ENCODE assay signal across 22 cellular contexts in genomic region chr10:16991011-16991410, GRCh38.
DNase-seq lines count a peak whose midpoint lies in the region; ATAC-seq, FAIRE-seq and TF ChIP-seq lines count a peak whose summit lies in the region.
"Had no signal": no experiment of that assay in that cellular context is flagged by ENCODE, and none has a peak within 500 bp of the region (broad histone marks: within the 10 kb centered on the region; RNA-seq: fewer than 3 reads in every experiment).

No MANE protein-coding gene starts in this region.

- peak overlapping the region; percentile 80; the same call in 1 of the 2 replicates for H2BK20ac ChIP-seq in IMR-90 (ENCODE audit: low read depth, low read length)

- no peak overlapping the region for H3K56ac ChIP-seq in IMR-90 (ENCODE audit: extremely low read depth, insufficient read depth, low read length)

- H3K4me1 ChIP-seq in IMR-90 (ENCODE audit: control insufficient read depth, insufficient read depth, low read length) (peaks cover 23% of the 10 kb centered on the region), K562 (replicated peaks in 1 of 2; ENCODE audit: control insufficient read depth in 2 of 2, insufficient read depth in 2 of 2, low read length in 2 of 2) (peaks cover 0 to 10% of the 10 kb centered on the region in 2 experiments; a peak in 3 of 5 replicates), tibial nerve (peaks cover 3 to 80% (median 33%) of the 10 kb centered on the region in 4 donors)
- H3K4me1 ChIP-seq: BE2C had no signal

- no peak overlapping the region for H4K5ac ChIP-seq in IMR-90 (ENCODE audit: low read depth, low read length)

- H4K91ac ChIP-seq in IMR-90 (ENCODE audit: insufficient read depth, low read depth, low read length): no peak overlapping the region

- H3K4me2 ChIP-seq in IMR-90 (ENCODE audit: low read depth, low read length) (no peak overlapping the region), K562 (ENCODE audit: insufficient read depth, low read length) (no peak overlapping the region)
- H3K4me2 ChIP-seq: BLaER1 treated with 17β-estradiol and CSF1 and Interleukin-3, amounts not matched to agents 10 nM and 100 nM; GM23338 had no signal

- no peak overlapping the region for H2BK5ac ChIP-seq in IMR-90 (ENCODE audit: low read depth, low read length, poor library complexity, severe bottlenecking)

- no peak for TF ChIP-seq RAD21 in IMR-90 (IDR thresholded peaks at IDR 0.05; ENCODE audit: low read length)
- no peak for TF ChIP-seq RAD21 in K562 (CRISPR knock-in tag; conservative IDR thresholded peaks at IDR 0.05 in 1 of 2, IDR thresholded peaks at IDR 0.05 in 1 of 2)

- H3K9me3 Mint-ChIP-seq in stimulated activated memory B cell treated with anti-CD40 and anti-IgM and Interleukin-4, amounts not matched to agents 10 μg/mL and 1 μg/mL and 100 μg/mL, for 72 hours: no peaks in the 10 kb centered on the region

- H2BK15ac ChIP-seq in IMR-90 (ENCODE audit: low read depth, low read length): peak overlapping the region; percentile 66; the same call in 1 of the 3 replicates

- H3K27me3 ChIP-seq in IMR-90 (ENCODE audit: control insufficient read depth, insufficient read depth, low read length) (no peaks in the 10 kb centered on the region), K562 (ENCODE audit: control insufficient read depth in 2 of 2, insufficient read depth in 2 of 2, low read length in 2 of 2) (no peaks in the 10 kb centered on the region), tibial nerve (no peaks in the 10 kb centered on the region)
- H3K27me3 ChIP-seq: BE2C; BLaER1 treated with 17β-estradiol and CSF1 and Interleukin-3, amounts not matched to agents 10 nM and 100 nM had no signal

- no peak overlapping the region for H2AK9ac ChIP-seq in IMR-90 (replicated peaks; ENCODE audit: low read depth, low read length, poor library complexity)

- intact Hi-C loops in IMR-90 (cut with micrococcal nuclease) (no loop called here), K562 (cut with micrococcal nuclease) (no loop called here)

- H3K9me1 ChIP-seq in IMR-90 (ENCODE audit: insufficient read depth, low read length) (peaks cover 9% of the 10 kb centered on the region), K562 (ENCODE audit: control insufficient read depth, insufficient read depth, low read length) (no peaks in the 10 kb centered on the region)

- peak overlapping the region; percentile 52; the same call in 1 of the 2 replicates for H2BK120ac ChIP-seq in IMR-90 (ENCODE audit: low read depth, low read length)

- no TSS peak for BruUV-seq in IMR-90 (replicated peaks; lab: Mats Ljungman, UMichigan)
- no TSS peak for BruUV-seq in K562 (replicated peaks; lab: Mats Ljungman, UMichigan)

- H3K23ac ChIP-seq in IMR-90 (ENCODE audit: low read depth, low read length): no peak overlapping the region

- ATAC-seq in IMR-90 (ENCODE audit: low read depth): no peak
- no peak for ATAC-seq in K562
- ATAC-seq in GM21515 (IDR thresholded peaks at IDR 0.05; ENCODE audit: unreplicated experiment): no peak
- no peak for ATAC-seq in stimulated activated memory B cell treated with anti-CD40 and anti-IgM and Interleukin-4, amounts not matched to agents 10 μg/mL and 1 μg/mL and 100 μg/mL, for 72 hours
- ATAC-seq: GM12878, GM23338, HCT116 had no signal

- WGBS in IMR-90 (ENCODE audit: extremely low coverage in 2 of 2, insufficient read length in 1 of 2), 2 experiments: no CpG with 5 or more reads among the region's 2 CpGs
- 88% methylated on average over 2 of the region's 2 CpGs for WGBS in K562 (ENCODE audit: insufficient coverage, low coverage, missing lambda C conversion rate)
- WGBS in tibial nerve, 2 donors: 60 to 70% methylated on average over 2 of the region's 2 CpGs

- FAIRE-seq in K562 (lab: Jason Lieb, UNC): no peak
- FAIRE-seq: D721Med, GM12878, GM19239 had no signal

- TF ChIP-seq CTCF in IMR-90 (conservative IDR thresholded peaks at IDR 0.05; ENCODE audit: low read depth, low read length) (no peak), K562 (IDR thresholded peaks at IDR 0.05 in 2 of 3, conservative IDR thresholded peaks at IDR 0.05 in 1 of 3; ENCODE audit: insufficient read depth in 2 of 3, low read depth in 1 of 3, low read length in 3 of 3) (no peak), tibial nerve (IDR thresholded peaks at IDR 0.05) (no peak), coronary artery (IDR thresholded peaks at IDR 0.05) (no peak)

- TF ChIP-seq POLR2A in IMR-90 (IDR thresholded peaks at IDR 0.05; ENCODE audit: low read depth, low read length) (no peak), K562 (conservative IDR thresholded peaks at IDR 0.05) (no peak), tibial nerve (IDR thresholded peaks at IDR 0.05) (no peak)

- no peak overlapping the region for H3K14ac ChIP-seq in IMR-90 (replicated peaks; ENCODE audit: low read depth, low read length)

- no peak overlapping the region for H4K8ac ChIP-seq in IMR-90 (ENCODE audit: low read depth in 2 of 2, low read length in 2 of 2)

- H2AK5ac ChIP-seq in IMR-90 (ENCODE audit: low read depth, low read length): peak overlapping the region; percentile 71; the same call in 1 of the 2 replicates

- no peak overlapping the region for H3K18ac ChIP-seq in IMR-90 (ENCODE audit: low read depth, low read length)

- H3K36me3 ChIP-seq in IMR-90 (ENCODE audit: control insufficient read depth, insufficient read depth, low read length) (no peaks in the 10 kb centered on the region), K562 (ENCODE audit: control insufficient read depth, insufficient read depth, low read length) (no peaks in the 10 kb centered on the region), tibial nerve (no peaks in the 10 kb centered on the region)
- H3K36me3 ChIP-seq: BE2C; BLaER1 treated with 17β-estradiol and CSF1 and Interleukin-3, amounts not matched to agents 10 nM and 100 nM had no signal

- in situ Hi-C loops in IMR-90 (cut with MboI; ENCODE audit: low sequenced_read_pairs) (no loop called here), K562 (cut with MboI) (no loop called here)

- H4K20me1 ChIP-seq in IMR-90 (ENCODE audit: insufficient read depth, low read length) (no peaks in the 10 kb centered on the region), K562 (replicated peaks; ENCODE audit: control insufficient read depth, insufficient read depth, low read length) (no peaks in the 10 kb centered on the region)
- H4K20me1 ChIP-seq: BLaER1 treated with 17β-estradiol and CSF1 and Interleukin-3, amounts not matched to agents 10 nM and 100 nM had no signal

- dilution Hi-C loops in IMR-90 (cut with HindIII; ENCODE audit: low sequenced_read_pairs, unreplicated experiment): no loop called here

- no peak for DNase-seq in IMR-90
- peak; percentile 53 for DNase-seq in RPMI7951 (ENCODE audit: low read depth)
- no peak for DNase-seq in K562 (ENCODE audit: extremely low read depth in 1 of 4, low spot score in 3 of 4)
- no peak for DNase-seq in tibial nerve (ENCODE audit: low spot score in 2 of 2)
- DNase-seq in coronary artery (ENCODE audit: low spot score): no peak
- DNase-seq in NCI-H2107 (lab: John Stamatoyannopoulos, UW): no peak
- DNase-seq: BE2C; CD4-positive, alpha-beta memory T cell; DMS 273 treated with DMSO at 0.1 percent for 48 hours; DMS79; EL; GDM1; H9 had no signal

- no peak overlapping the region for H3K4me3 Mint-ChIP-seq in stimulated activated memory B cell treated with anti-CD40 and anti-IgM and Interleukin-4, amounts not matched to agents 10 μg/mL and 1 μg/mL and 100 μg/mL, for 72 hours
- H3K4me3 Mint-ChIP-seq: CD14-positive monocyte; CD4-positive, alpha-beta memory T cell; GM23338; H9 had no signal

- POLR2A ChIA-PET in IMR-90 (lab: Charles Lee; ENCODE audit: unreplicated experiment): no interaction called here
- POLR2A ChIA-PET in K562 (lab: Yijun Ruan, JAX): no interaction called here

- peaks cover 3% of the 10 kb centered on the region for H3K4me1 Mint-ChIP-seq in stimulated activated memory B cell treated with anti-CD40 and anti-IgM and Interleukin-4, amounts not matched to agents 10 μg/mL and 1 μg/mL and 100 μg/mL, for 72 hours

- H3K27ac Mint-ChIP-seq in stimulated activated memory B cell treated with anti-CD40 and anti-IgM and Interleukin-4, amounts not matched to agents 10 μg/mL and 1 μg/mL and 100 μg/mL, for 72 hours: no peak overlapping the region
- H3K27ac Mint-ChIP-seq: CD14-positive monocyte; CD4-positive, alpha-beta memory T cell; GM23338; H9 had no signal

- TF ChIP-seq EP300 in K562 (IDR thresholded peaks at IDR 0.05; ENCODE audit: low read length): no peak
- peak in 1 of 2 donors; percentile 23 for TF ChIP-seq EP300 in tibial nerve (IDR thresholded peaks at IDR 0.05)

- CTCF ChIA-PET in IMR-90 (lab: Yijun Ruan, JAX) (interaction anchor here (0.5 kb wide), 1 partner anchor 20 kb away, joined by 5 read pairs; no protein-coding TSS in a partner anchor), K562 (lab: Yijun Ruan, JAX; ENCODE audit: low intra/inter-chr PET ratio) (no interaction called here)

- H3K27ac ChIP-seq in IMR-90 (ENCODE audit: insufficient read depth, low read length) (no peak overlapping the region), K562 (ENCODE audit: extremely low read depth, low read depth, low read length) (no peak overlapping the region), tibial nerve (peak overlapping the region; percentile 38 to 93 (median 83)), coronary artery (no peak overlapping the region)
- H3K27ac ChIP-seq: BLaER1 treated with 17β-estradiol and CSF1 and Interleukin-3, amounts not matched to agents 10 nM and 100 nM had no signal

- H3K4me3 ChIP-seq in IMR-90 (ENCODE audit: insufficient read depth, low read depth, low read length) (no peak overlapping the region), K562 (no peak overlapping the region), tibial nerve (no peak overlapping the region), coronary artery (no peak overlapping the region)
- H3K4me3 ChIP-seq: BLaER1 treated with 17β-estradiol and CSF1 and Interleukin-3, amounts not matched to agents 10 nM and 100 nM; GM12878; GM23338 had no signal

- H3K36me3 Mint-ChIP-seq in stimulated activated memory B cell treated with anti-CD40 and anti-IgM and Interleukin-4, amounts not matched to agents 10 μg/mL and 1 μg/mL and 100 μg/mL, for 72 hours: peaks cover 4% of the 10 kb centered on the region
- H3K36me3 Mint-ChIP-seq: CD14-positive monocyte had no signal

- H2AFZ ChIP-seq in IMR-90 (replicated peaks; ENCODE audit: low read length, poor library complexity) (no peak overlapping the region), K562 (ENCODE audit: low read depth, low read length) (no peak overlapping the region)
- H2AFZ ChIP-seq: GM23338 had no signal

- H3K4ac ChIP-seq in IMR-90 (ENCODE audit: low read depth, low read length): no peak overlapping the region

- no peak overlapping the region for H3K9ac ChIP-seq in IMR-90 (ENCODE audit: low read depth, low read length)
- no peak overlapping the region for H3K9ac ChIP-seq in K562 (ENCODE audit: insufficient read depth in 1 of 2, low read depth in 2 of 2, low read length in 2 of 2)
- H3K9ac ChIP-seq: BLaER1 treated with 17β-estradiol and CSF1 and Interleukin-3, amounts not matched to agents 10 nM and 100 nM had no signal

- H3K79me2 ChIP-seq in K562 (ENCODE audit: control insufficient read depth, insufficient read depth, low read length): no peaks in the 10 kb centered on the region

- H3K9me3 ChIP-seq in IMR-90 (ENCODE audit: control insufficient read depth, insufficient read depth, low read length) (no peaks in the 10 kb centered on the region), K562 (replicated peaks; ENCODE audit: control insufficient read depth, insufficient read depth, low read depth, low read length) (0 out of 2 replicates have a peak, but pooled peaks cover 2% of the 10 kb centered on the region), tibial nerve (no peaks in the 10 kb centered on the region)
- H3K9me3 ChIP-seq: BE2C had no signal

- H3K79me1 ChIP-seq in IMR-90 (ENCODE audit: low read depth in 1 of 2, low read length in 2 of 2): peaks cover 0 to 6% of the 10 kb centered on the region in 2 experiments; a peak in 2 of 4 replicates

- H3K27me3 Mint-ChIP-seq in stimulated activated memory B cell treated with anti-CD40 and anti-IgM and Interleukin-4, amounts not matched to agents 10 μg/mL and 1 μg/mL and 100 μg/mL, for 72 hours: no peaks in the 10 kb centered on the region
- H3K27me3 Mint-ChIP-seq: CD4-positive, alpha-beta memory T cell had no signal

Comparison
In these comparisons a context has a peak if more than half of its experiments do, and no peak if none do; other contexts are left out.
1. H3K27ac ChIP-seq: peak in tibial nerve (4 of 4); none in IMR-90 (single experiment), K562 (single experiment) and coronary artery (0 of 2).